In genomic region chr1:62082456-62083363, GRCh38 we compare ENCODE assay signal across 8 cellular contexts.
A peak's percentile ranks its signal among the peaks of the same experiment; 100 is the strongest.
DNase-seq lines count a peak whose midpoint lies in the region; ATAC-seq and TF ChIP-seq lines count a peak whose summit lies in the region.

No MANE protein-coding gene starts in this region.

- H3K36me3 ChIP-seq in OCI-LY7 (ENCODE audit: insufficient read depth, low read length) = no peaks in the 10 kb centered on the region
- H3K36me3 ChIP-seq in heart left ventricle = peaks cover 0 to 46% (median 11%) of the 10 kb centered on the region in 9 donors
- H3K36me3 ChIP-seq in gastrocnemius medialis = no peaks in the 10 kb centered on the region

- H3K27ac Mint-ChIP-seq in activated naive CD4-positive, alpha-beta T cell treated with anti-CD3 and anti-CD28 coated beads, Interleukin-2, amount 10 ng/mL, durations not matched to agents 7 days and 5 days = no peak overlapping the region

- H4K20me1 ChIP-seq in OCI-LY7 (ENCODE audit: insufficient read depth, low read length) = no peaks in the 10 kb centered on the region

- ATAC-seq in HG03354 (IDR thresholded peaks at IDR 0.05; ENCODE audit: poor library complexity, severe bottlenecking, unreplicated experiment) = peak; percentile 86
- peak in 3 of 4 donors; percentile 38 to 60 (median 46) for ATAC-seq in heart left ventricle
- ATAC-seq in gastrocnemius medialis = peak; percentile 73 to 77

- H2AFZ ChIP-seq in OCI-LY7 (ENCODE audit: low read length) = no peak overlapping the region

- no peak overlapping the region for H3K4me3 Mint-ChIP-seq in activated naive CD4-positive, alpha-beta T cell treated with anti-CD3 and anti-CD28 coated beads, Interleukin-2, amount 10 ng/mL, durations not matched to agents 7 days and 5 days

- in situ Hi-C loops in gastrocnemius medialis (cut with MboI; ENCODE audit: low sequenced_read_pairs in 4 of 4) = loop anchor here in 1 of 4 donors (10.0 kb wide), 1 partner anchor 52 kb away; no protein-coding TSS in a partner anchor

- H3K27me3 ChIP-seq in heart left ventricle (no peaks in the 10 kb centered on the region), gastrocnemius medialis (no peaks in the 10 kb centered on the region)

- TF ChIP-seq CTCF in GM12875 (IDR thresholded peaks at IDR 0.05; ENCODE audit: borderline replicate concordance, insufficient read depth, low read depth, low read length) (peak; percentile 82), OCI-LY7 (conservative IDR thresholded peaks at IDR 0.05; ENCODE audit: low read length) (peak; percentile 97), heart left ventricle (IDR thresholded peaks at IDR 0.05) (peak; percentile 78 to 99 (median 86)), gastrocnemius medialis (IDR thresholded peaks at IDR 0.05 in 4 of 5, conservative IDR thresholded peaks at IDR 0.05 in 1 of 5) (peak; percentile 55 to 88 (median 82))

- H3K36me3 Mint-ChIP-seq in activated naive CD4-positive, alpha-beta T cell treated with anti-CD3 and anti-CD28 coated beads, Interleukin-2, amount 10 ng/mL, durations not matched to agents 7 days and 5 days = no peaks in the 10 kb centered on the region

- no peak overlapping the region for H3K27ac ChIP-seq in OCI-LY7 (ENCODE audit: low read depth, low read length, poor library complexity, severe bottlenecking)
- H3K27ac ChIP-seq in heart left ventricle = no peak overlapping the region
- no peak overlapping the region for H3K27ac ChIP-seq in gastrocnemius medialis

- BruUV-seq in OCI-LY7 (replicated peaks; lab: Mats Ljungman, UMichigan) = no TSS peak

- H3K9me3 Mint-ChIP-seq in activated naive CD4-positive, alpha-beta T cell treated with anti-CD3 and anti-CD28 coated beads, Interleukin-2, amount 10 ng/mL, durations not matched to agents 7 days and 5 days = no peaks in the 10 kb centered on the region

- 75 to 82% (median 80%) methylated on average over 14 of the region's 14 CpGs for WGBS in heart left ventricle, 4 donors

- intact Hi-C loops in OCI-LY7 (cut with micrococcal nuclease; ENCODE audit: unreplicated experiment) = loop anchor here (1.0 kb wide), 1 partner anchor 49 kb away; no protein-coding TSS in a partner anchor
- intact Hi-C loops in heart left ventricle (cut with DNase I) = loop anchor here in 6 of 10 donors (2.0 to 10.0 kb wide), 4 partner anchors 48 to 322 kb away; no protein-coding TSS in a partner anchor
- intact Hi-C loops in gastrocnemius medialis (cut with DNase I; ENCODE audit: low total_unique reads) = loop anchor here (5.0 kb wide), 1 partner anchor 50 kb away; no protein-coding TSS in a partner anchor

- H3K9me3 ChIP-seq in OCI-LY7 (ENCODE audit: low read length) = no peaks in the 10 kb centered on the region
- H3K9me3 ChIP-seq in heart left ventricle = no peaks in the 10 kb centered on the region
- H3K9me3 ChIP-seq in gastrocnemius medialis = no peaks in the 10 kb centered on the region

- H3K4me3 ChIP-seq in GM12875 (ENCODE audit: low read depth, low read length) = no peak overlapping the region
- no peak overlapping the region for H3K4me3 ChIP-seq in OCI-LY7 (ENCODE audit: low read depth, low read length, poor library complexity, severe bottlenecking)
- H3K4me3 ChIP-seq in heart left ventricle = no peak overlapping the region
- no peak overlapping the region for H3K4me3 ChIP-seq in gastrocnemius medialis

- CTCF ChIA-PET in OCI-LY7 (lab: Charles Lee; ENCODE audit: unreplicated experiment) = interaction anchor here (0.8 to 1.3 kb wide), 2 partner anchors 11 to 62 kb away, joined by 3 to 4 read pairs; no protein-coding TSS in a partner anchor
- CTCF ChIA-PET in activated naive CD4-positive, alpha-beta T cell treated with anti-CD3 and anti-CD28 coated beads, Interleukin-2, amount 10 ng/mL, durations not matched to agents 7 days and 5 days (lab: Charles Lee) = interaction anchor here (0.6 to 2.2 kb wide), 16 partner anchors 9 to 324 kb away, joined by 3 to 11 read pairs (median 4); no protein-coding TSS in a partner anchor

- DNase-seq in AG08396 (ENCODE audit: low spot score) (peak; percentile 57), OCI-LY7 (ENCODE audit: low spot score) (peak; percentile 38), heart left ventricle (peak in 2 of 5 donors; percentile 15 to 28), gastrocnemius medialis (no peak), NCI-H128 (lab: John Stamatoyannopoulos, UW; ENCODE audit: unreplicated experiment) (no peak)
- DNase-seq in activated naive CD4-positive, alpha-beta T cell treated with anti-CD3 and anti-CD28 coated beads, Interleukin-2, amount 10 ng/mL, durations not matched to agents 7 days and 5 days = peak; percentile 53

- no peaks in the 10 kb centered on the region for H3K79me2 ChIP-seq in OCI-LY7 (ENCODE audit: insufficient read depth, low read depth, low read length)

- H3K4me1 ChIP-seq in OCI-LY7 (ENCODE audit: insufficient read depth, low read length, poor library complexity, severe bottlenecking) (no peaks in the 10 kb centered on the region), heart left ventricle (peaks cover 0 to 12% (median 4%) of the 10 kb centered on the region in 12 donors), gastrocnemius medialis (no peaks in the 10 kb centered on the region)

- no peaks in the 10 kb centered on the region for H3K9me2 ChIP-seq in OCI-LY7 (ENCODE audit: insufficient read depth, low read length)

- H3K4me1 Mint-ChIP-seq in activated naive CD4-positive, alpha-beta T cell treated with anti-CD3 and anti-CD28 coated beads, Interleukin-2, amount 10 ng/mL, durations not matched to agents 7 days and 5 days = no peaks in the 10 kb centered on the region

- H3K4me2 ChIP-seq in OCI-LY7 (ENCODE audit: low read length) = no peak overlapping the region

- TF ChIP-seq POLR2A in heart left ventricle (IDR thresholded peaks at IDR 0.05) (no peak), gastrocnemius medialis (IDR thresholded peaks at IDR 0.05) (no peak)

- no peaks in the 10 kb centered on the region for H3K27me3 Mint-ChIP-seq in activated naive CD4-positive, alpha-beta T cell treated with anti-CD3 and anti-CD28 coated beads, Interleukin-2, amount 10 ng/mL, durations not matched to agents 7 days and 5 days

- POLR2A ChIA-PET in OCI-LY7 (lab: Charles Lee) = no interaction called here

Comparison
In these comparisons a context has a peak if more than half of its experiments do, and no peak if none do; other contexts are left out.
1. DNase-seq: peak in AG08396 (single experiment), OCI-LY7 (single experiment) and activated naive CD4-positive, alpha-beta T cell treated with anti-CD3 and anti-CD28 coated beads, Interleukin-2, amount 10 ng/mL, durations not matched to agents 7 days and 5 days (single experiment); none in gastrocnemius medialis (0 of 2) and NCI-H128 (single experiment).
2. Peak in every context shown above with its lines, with median percentiles within 50 percentile points of each other: CTCF ChIP-seq and ATAC-seq.